In genomic region chr21:38984982-38985422, GRCh38 we compare ENCODE assay signal across 8 cellular contexts.
DNase-seq lines count a peak whose midpoint lies in the region; ATAC-seq and TF ChIP-seq lines count a peak whose summit lies in the region.

No MANE protein-coding gene starts in this region.

- intact Hi-C loops in ovary (cut with DNase I), result no loop called here

- DNase-seq in CD1c-positive myeloid dendritic cell (ENCODE audit: extremely low spot score) (peak; percentile 67), NB4 (ENCODE audit: low read depth) (peak; percentile 78), chondrocyte (ENCODE audit: low spot score) (no peak), ovary (peak in 3 of 5 donors; percentile 43 to 59 (median 59)), iPS-NIHi11 (ENCODE audit: low spot score) (no peak), LoVo (ENCODE audit: low spot score) (no peak), NCI-H2171 treated with DMSO at 0.1 percent for 48 hours (lab: John Stamatoyannopoulos, UW) (no peak)

- WGBS in ovary, 3 donors, result 4 to 10% (median 5%) methylated on average over 9 of the region's 9 CpGs

- peaks cover 62% of the 10 kb centered on the region for H3K4me1 Mint-ChIP-seq in chondrocyte (ENCODE audit: low read depth)

- H3K27me3 ChIP-seq in ovary, result no peaks in the 10 kb centered on the region

- no peaks in the 10 kb centered on the region for H3K36me3 Mint-ChIP-seq in chondrocyte (ENCODE audit: low read depth)

- no peaks in the 10 kb centered on the region for H3K9me3 Mint-ChIP-seq in chondrocyte (ENCODE audit: low read depth)

- peaks cover 13% of the 10 kb centered on the region for H3K4me1 ChIP-seq in ovary (ENCODE audit: insufficient read depth)

- no peak overlapping the region for H3K4me3 ChIP-seq in NB4 (ENCODE audit: low read depth, low read length)
- H3K4me3 ChIP-seq in ovary, result no peak overlapping the region

- peak overlapping the region; percentile 47 to 56 for H3K27ac ChIP-seq in ovary

- ATAC-seq in GM19035 (IDR thresholded peaks at IDR 0.05; ENCODE audit: unreplicated experiment), result no peak

- no peak overlapping the region for H3K4me3 Mint-ChIP-seq in chondrocyte (ENCODE audit: unreplicated experiment)

- peaks cover 2% of the 10 kb centered on the region for H3K27me3 Mint-ChIP-seq in chondrocyte (ENCODE audit: low read depth)

- TF ChIP-seq POLR2A in NB4 (IDR thresholded peaks at IDR 0.05; ENCODE audit: extremely low read depth, insufficient read length) (no peak), ovary (IDR thresholded peaks at IDR 0.05) (no peak)

- H3K9me3 ChIP-seq in ovary, result no peaks in the 10 kb centered on the region

- TF ChIP-seq EP300 in ovary (IDR thresholded peaks at IDR 0.05), result no peak

- peak overlapping the region; percentile 65 for H3K27ac Mint-ChIP-seq in chondrocyte (ENCODE audit: unreplicated experiment)

- H3K36me3 ChIP-seq in ovary, result no peaks in the 10 kb centered on the region

- no peak for TF ChIP-seq CTCF in NB4 (IDR thresholded peaks at IDR 0.05; ENCODE audit: low read depth, low read length)
- no peak for TF ChIP-seq CTCF in chondrocyte (IDR thresholded peaks at IDR 0.05)
- no peak for TF ChIP-seq CTCF in ovary (IDR thresholded peaks at IDR 0.05)

Comparison
In these comparisons a context has a peak if more than half of its experiments do, and no peak if none do; other contexts are left out.
1. DNase-seq: peak in CD1c-positive myeloid dendritic cell (single experiment), NB4 (single experiment) and ovary (3 of 5); none in chondrocyte (single experiment), iPS-NIHi11 (single experiment), LoVo (single experiment) and NCI-H2171 treated with DMSO at 0.1 percent for 48 hours (single experiment).